In the genomic region with DNA sequence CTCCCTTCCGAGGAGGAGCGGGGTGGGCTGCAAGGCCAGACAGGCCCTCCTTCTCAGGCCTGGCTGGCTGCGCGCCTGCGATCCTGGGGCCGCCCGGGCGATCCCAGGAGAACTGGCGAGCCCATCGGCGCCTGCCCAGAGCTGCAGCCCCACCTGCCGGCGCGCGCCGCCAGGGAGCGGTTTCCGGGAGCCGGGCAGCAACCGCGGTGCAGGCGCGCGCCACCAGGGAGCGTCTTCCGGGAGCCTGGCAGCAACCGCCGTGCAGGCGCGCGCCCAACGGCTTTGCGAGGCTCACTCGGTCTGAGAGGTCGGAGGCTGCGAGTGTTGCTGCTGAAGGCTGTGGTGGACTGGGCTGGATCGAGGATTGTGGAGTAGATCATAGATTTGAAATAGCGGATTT, we compare ENCODE assay signal across 8 cellular contexts.
DNase-seq lines count a peak whose midpoint lies in the region; ATAC-seq and TF ChIP-seq lines count a peak whose summit lies in the region.
"Had no signal": no experiment of that assay in that cellular context is flagged by ENCODE, and none has a peak within 500 bp of the region (broad histone marks: within the 10 kb centered on the region; RNA-seq: fewer than 3 reads in every experiment).

No MANE protein-coding gene starts in this region.

- H3K4me3 ChIP-seq in astrocyte of the cerebellum (ENCODE audit: low read depth, low read length) (peak overlapping the region; percentile 31), suprapubic skin (peak overlapping the region; percentile 52)
- H3K4me3 ChIP-seq: lung had no signal

- DNase-seq in astrocyte of the cerebellum (ENCODE audit: low read depth) (no peak), inferior parietal cortex (ENCODE audit: extremely low spot score) (peak; percentile 17), suprapubic skin (ENCODE audit: low spot score in 2 of 2) (no peak), hepatic stellate cell (ENCODE audit: low spot score) (no peak)

- WGBS in suprapubic skin: 19% methylated on average over 16 of the region's 38 CpGs

- no peak for TF ChIP-seq EP300 in suprapubic skin (IDR thresholded peaks at IDR 0.05)

- ATAC-seq in GM19372 (IDR thresholded peaks at IDR 0.05; ENCODE audit: low read depth, unreplicated experiment): peak; percentile 89
- no peak for ATAC-seq in HG03135 (IDR thresholded peaks at IDR 0.05; ENCODE audit: unreplicated experiment)

- no peaks in the 10 kb centered on the region for H3K27me3 ChIP-seq in suprapubic skin

- no peaks in the 10 kb centered on the region for H3K36me3 ChIP-seq in suprapubic skin

- in situ Hi-C loops in astrocyte of the cerebellum (cut with HindIII; ENCODE audit: low sequenced_read_pairs): no loop called here

- peaks cover 3% of the 10 kb centered on the region for H3K4me1 ChIP-seq in suprapubic skin

- TF ChIP-seq CTCF in LNCAP (IDR thresholded peaks at IDR 0.05): peak; percentile 52
- TF ChIP-seq CTCF in astrocyte of the cerebellum (IDR thresholded peaks at IDR 0.05; ENCODE audit: low read depth, low read length, missing control alignments): no peak
- peak in 1 of 2 donors; percentile 66 for TF ChIP-seq CTCF in suprapubic skin (IDR thresholded peaks at IDR 0.05)

- no peak for TF ChIP-seq POLR2A in suprapubic skin (IDR thresholded peaks at IDR 0.05)

- H3K27ac ChIP-seq in suprapubic skin: no peak overlapping the region

- no peaks in the 10 kb centered on the region for H3K9me3 ChIP-seq in suprapubic skin
